ENCODE assay signal across 1 cellular context in genomic region chr12:28192145-28192544, GRCh38.
TF ChIP-seq lines count a peak whose summit lies in the region.

No MANE protein-coding gene starts in this region.

TF ChIP-seq in K562, 482 proteins besides CTCF, POLR2A, EP300 and RAD21 (continued from another document and continues in another):
- no peak for TF ChIP-seq MITF (IDR thresholded peaks at IDR 0.05)
- no peak for TF ChIP-seq LARP7 (IDR thresholded peaks at IDR 0.05)
- TF ChIP-seq TAF9B (IDR thresholded peaks at IDR 0.05; ENCODE audit: partially characterized antibody), result peak; percentile 55
- no peak for TF ChIP-seq JUN (IDR thresholded peaks at IDR 0.05; ENCODE audit: borderline replicate concordance, low read depth, low read length)
- no peak for TF ChIP-seq JUN (CRISPR knock-in tag; IDR thresholded peaks at IDR 0.05; ENCODE audit: borderline replicate concordance)
- peak; percentile 72 for TF ChIP-seq SMAD4 (CRISPR knock-in tag; conservative IDR thresholded peaks at IDR 0.05)
- TF ChIP-seq FUS (optimal IDR thresholded peaks at IDR 0.05; ENCODE audit: low read depth, low read length), result no peak
- TF ChIP-seq E2F3 (CRISPR knock-in tag; IDR thresholded peaks at IDR 0.05), result no peak
- no peak for TF ChIP-seq IRF2 (CRISPR knock-in tag; IDR thresholded peaks at IDR 0.05)
- no peak for TF ChIP-seq ZBTB7A (IDR thresholded peaks at IDR 0.05; ENCODE audit: borderline replicate concordance, control insufficient read depth, low read depth, low read length)
- no peak for TF ChIP-seq TOE1 (IDR thresholded peaks at IDR 0.05; ENCODE audit: borderline replicate concordance)
- no peak for TF ChIP-seq TOE1 (CRISPR knock-in tag; IDR thresholded peaks at IDR 0.05; ENCODE audit: borderline replicate concordance, low read depth)
- no peak for TF ChIP-seq JUNB (CRISPR knock-in tag; conservative IDR thresholded peaks at IDR 0.05)
- no peak for TF ChIP-seq ZNF24 (IDR thresholded peaks at IDR 0.05)
- TF ChIP-seq PBX2 (CRISPR knock-in tag; IDR thresholded peaks at IDR 0.05; ENCODE audit: low read depth), result no peak
- 0 out of 2 replicates have a peak, but pooled peaks have one; percentile 18 for TF ChIP-seq PBX2 (tag; conservative IDR thresholded peaks at IDR 0.05; ENCODE audit: low read depth)
- TF ChIP-seq RERE (CRISPR knock-in tag; IDR thresholded peaks at IDR 0.05; ENCODE audit: borderline replicate concordance), result no peak
- TF ChIP-seq ZNF75A (CRISPR knock-in tag; IDR thresholded peaks at IDR 0.05), result no peak
- TF ChIP-seq TSHZ1 (CRISPR knock-in tag; IDR thresholded peaks at IDR 0.05), result no peak
- TF ChIP-seq BMI1 (IDR thresholded peaks at IDR 0.05; ENCODE audit: low read length), result no peak
- no peak for TF ChIP-seq GABPB1 (CRISPR knock-in tag; IDR thresholded peaks at IDR 0.05)
- TF ChIP-seq ZBTB40 (IDR thresholded peaks at IDR 0.05), result no peak
- TF ChIP-seq ZBTB40 (CRISPR knock-in tag; IDR thresholded peaks at IDR 0.05), result no peak
- no peak for TF ChIP-seq ZBTB5 (IDR thresholded peaks at IDR 0.05)
- TF ChIP-seq ZNF766 (CRISPR knock-in tag; conservative IDR thresholded peaks at IDR 0.05), result no peak
- TF ChIP-seq UBTF (IDR thresholded peaks at IDR 0.05; ENCODE audit: borderline replicate concordance in 1 of 2, low read depth in 2 of 2, low read length in 2 of 2), result no peak
- TF ChIP-seq POLR2AphosphoS2 (IDR thresholded peaks at IDR 0.05; ENCODE audit: low read length), result no peak
